ENCODE assay signal across 23 cellular contexts in the genomic region with DNA sequence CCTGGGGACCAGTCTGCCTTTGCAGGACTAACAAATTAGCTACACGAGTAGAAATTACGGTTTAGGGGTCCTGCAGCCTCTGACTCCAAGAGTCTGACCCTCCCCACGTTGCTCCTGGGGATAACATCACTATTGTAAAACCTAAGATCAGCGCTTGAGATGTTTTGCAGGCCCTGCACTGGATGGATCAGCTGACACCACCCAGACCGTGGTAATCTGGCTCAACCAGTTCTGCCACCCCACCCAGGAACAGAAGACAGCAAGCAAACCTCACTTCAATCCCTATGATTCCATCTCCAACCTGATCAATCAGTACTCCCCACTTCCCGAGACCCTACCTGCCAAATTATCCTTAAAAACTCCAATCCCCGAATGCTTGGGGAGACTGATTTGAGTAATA. TPM values are rescaled to one million over a fixed set of nuclear protein-coding genes. Genes with fewer than 3 reads are reported as not detected.
A peak's percentile ranks its signal among the peaks of the same experiment; 100 is the strongest.
DNase-seq lines count a peak whose midpoint lies in the region; ATAC-seq, FAIRE-seq and TF ChIP-seq lines count a peak whose summit lies in the region.
"Had no signal": no experiment of that assay in that cellular context is flagged by ENCODE, and none has a peak within 500 bp of the region (broad histone marks: within the 10 kb centered on the region; RNA-seq: fewer than 3 reads in every experiment).

No MANE protein-coding gene starts in this region.

- peaks cover 3% of the 10 kb centered on the region for H3K9me1 ChIP-seq in keratinocyte (ENCODE audit: control insufficient read depth, extremely low read depth, insufficient read depth, low read length)

- 17 to 50% (median 26%) methylated on average over 7 of the region's 7 CpGs for WGBS in small intestine, 3 donors

- H4K20me1 ChIP-seq in HCT116 (ENCODE audit: insufficient read depth) = no peaks in the 10 kb centered on the region
- no peaks in the 10 kb centered on the region for H4K20me1 ChIP-seq in keratinocyte (ENCODE audit: control insufficient read depth, extremely low read depth, insufficient read depth, low read length)

- peak; percentile 80 for FAIRE-seq in keratinocyte (lab: Jason Lieb, UNC)
- FAIRE-seq in small intestine (lab: Jason Lieb, UNC) = no peak
- FAIRE-seq: GM12892 had no signal

- H3K27ac Mint-ChIP-seq in activated T-cell treated with anti-CD3 and anti-CD28 coated beads, Interleukin-2, amount 50 U/mL, for 24 hours = no peak overlapping the region
- H3K27ac Mint-ChIP-seq: CD4-positive, alpha-beta memory T cell; nephron progenitor cell; T-helper 1 cell treated with Interleukin-12 subunit alpha and Interleukin-12 subunit beta and Interleukin-4 antibody, amounts not matched to agents 30 μg/mL and 1 μg/mL, for 36 hours had no signal

- TF ChIP-seq CTCF in HCT116 (IDR thresholded peaks at IDR 0.05 in 2 of 3, conservative IDR thresholded peaks at IDR 0.05 in 1 of 3; ENCODE audit: borderline replicate concordance in 1 of 3, insufficient read depth in 1 of 3, low read depth in 2 of 3, low read length in 2 of 3) (no peak), RWPE2 (IDR thresholded peaks at IDR 0.05; ENCODE audit: poor library complexity, severe bottlenecking) (no peak), keratinocyte (optimal IDR thresholded peaks at IDR 0.05 in 1 of 3, IDR thresholded peaks at IDR 0.05 in 1 of 3, conservative IDR thresholded peaks at IDR 0.05 in 1 of 3; ENCODE audit: extremely low read depth in 1 of 3, insufficient read depth in 2 of 3, low read length in 3 of 3) (no peak)

- H3K27me3 Mint-ChIP-seq in activated T-cell treated with anti-CD3 and anti-CD28 coated beads, Interleukin-2, amount 50 U/mL, for 24 hours = peaks cover 26% of the 10 kb centered on the region

- H3K4me3 ChIP-seq in HCT116 (replicated peaks in 1 of 2; ENCODE audit: low read depth in 1 of 2, low read length in 2 of 2) (no peak overlapping the region; a peak in 1 of 4 replicates), RWPE2 (ENCODE audit: severe bottlenecking) (no peak overlapping the region), keratinocyte (ENCODE audit: control insufficient read depth in 2 of 3, extremely low read depth in 1 of 3, insufficient read depth in 2 of 3, low read depth in 1 of 3, low read length in 3 of 3) (no peak overlapping the region), small intestine (ENCODE audit: low read depth in 1 of 2, low read length in 2 of 2) (no peak overlapping the region)
- H3K4me3 ChIP-seq: HAP-1, psoas muscle, SJSA1, tibial nerve had no signal

- H3K4me2 ChIP-seq in HCT116 (ENCODE audit: low read length) = peak overlapping the region; percentile 70
- peak overlapping the region; percentile 25 for H3K4me2 ChIP-seq in keratinocyte (ENCODE audit: control insufficient read depth, extremely low read depth, insufficient read depth, low read depth, low read length)

- H3K9me3 ChIP-seq in HCT116 (ENCODE audit: control insufficient read depth in 1 of 2, insufficient read depth in 1 of 2, low read depth in 1 of 2, low read length in 2 of 2) = 0 out of 4 replicates have a peak, but pooled peaks cover 0 to 4% of the 10 kb centered on the region in 2 experiments
- no peaks in the 10 kb centered on the region for H3K9me3 ChIP-seq in RWPE2 (ENCODE audit: severe bottlenecking)
- no peaks in the 10 kb centered on the region for H3K9me3 ChIP-seq in keratinocyte (ENCODE audit: control insufficient read depth, low read depth, low read length)
- H3K9me3 ChIP-seq in small intestine (ENCODE audit: control insufficient read depth, low read depth) = no peaks in the 10 kb centered on the region
- H3K9me3 ChIP-seq: HAP-1, SJSA1, tibial nerve had no signal

- H3K4me1 ChIP-seq in HCT116 (ENCODE audit: control insufficient read depth in 1 of 2, insufficient read depth in 2 of 2, low read length in 2 of 2) (peaks cover 36 to 49% of the 10 kb centered on the region in 2 experiments), RWPE2 (ENCODE audit: insufficient read depth, poor library complexity, severe bottlenecking) (peaks cover 26% of the 10 kb centered on the region), keratinocyte (ENCODE audit: control insufficient read depth, extremely low read depth, insufficient read depth, low read length) (peaks cover 25% of the 10 kb centered on the region), small intestine (ENCODE audit: control insufficient read depth in 2 of 2, insufficient read depth in 1 of 2, low read depth in 1 of 2, low read length in 1 of 2) (peaks cover 0 to 2% of the 10 kb centered on the region in 2 donors)
- H3K4me1 ChIP-seq: HAP-1, psoas muscle, tibial nerve had no signal

- dilution Hi-C loops in keratinocyte (cut with MboI; ENCODE audit: extremely low pct_ligation_motif_present, low sequenced_read_pairs) = no loop called here

- no peak for TF ChIP-seq RAD21 in HCT116 (IDR thresholded peaks at IDR 0.05; ENCODE audit: low read depth)

- H3K9me3 Mint-ChIP-seq in activated T-cell treated with anti-CD3 and anti-CD28 coated beads, Interleukin-2, amount 50 U/mL, for 24 hours = peaks cover 4% of the 10 kb centered on the region

- no peak overlapping the region for H3K27ac ChIP-seq in HCT116 (ENCODE audit: low read depth, low read length)
- H3K27ac ChIP-seq in RWPE2 (ENCODE audit: poor library complexity, severe bottlenecking) = peak overlapping the region; percentile 59
- H3K27ac ChIP-seq in keratinocyte (ENCODE audit: control insufficient read depth, insufficient read depth, low read length) = no peak overlapping the region
- H3K27ac ChIP-seq in small intestine (ENCODE audit: low read depth in 1 of 2, low read length in 1 of 2) = no peak overlapping the region
- H3K27ac ChIP-seq: psoas muscle, SJSA1, tibial nerve had no signal

- RAD21 ChIA-PET in HCT116 (lab: Charles Lee; ENCODE audit: low non-redundant PET in 1 of 2, low total read pairs in 2 of 2, uncharacterized antibody in 2 of 2, unreplicated experiment in 2 of 2) = interaction anchor here (0.6 to 1.7 kb wide), 5 partner anchors 43 to 128 kb away, joined by 3 to 6 read pairs (median 3); no protein-coding TSS in a partner anchor

- no peaks in the 10 kb centered on the region for H3K4me1 Mint-ChIP-seq in activated T-cell treated with anti-CD3 and anti-CD28 coated beads, Interleukin-2, amount 50 U/mL, for 24 hours (ENCODE audit: low read depth)
- H3K4me1 Mint-ChIP-seq: CD4-positive, alpha-beta memory T cell had no signal

- H2AFZ ChIP-seq in HCT116 (ENCODE audit: low read depth, low read length, poor library complexity, severe bottlenecking) (no peak overlapping the region), keratinocyte (ENCODE audit: control insufficient read depth, low read length) (no peak overlapping the region)

- TF ChIP-seq POLR2A in HCT116 (IDR thresholded peaks at IDR 0.05; ENCODE audit: borderline replicate concordance, extremely low read depth, insufficient read depth, insufficient read length) = no peak

- H3K4me3 Mint-ChIP-seq in activated T-cell treated with anti-CD3 and anti-CD28 coated beads, Interleukin-2, amount 50 U/mL, for 24 hours = no peak overlapping the region
- H3K4me3 Mint-ChIP-seq: CD4-positive, alpha-beta memory T cell; nephron progenitor cell; T-helper 1 cell treated with Interleukin-12 subunit alpha and Interleukin-12 subunit beta and Interleukin-4 antibody, amounts not matched to agents 30 μg/mL and 1 μg/mL, for 36 hours had no signal

- POLR2A ChIA-PET in HCT116 (lab: Charles Lee) = interaction anchor here (1.1 kb wide), 1 partner anchor 48 kb away, joined by 3 read pairs; no protein-coding TSS in a partner anchor

- no peaks in the 10 kb centered on the region; the same call in 1 of the 2 replicates for H3K27me3 ChIP-seq in HCT116 (ENCODE audit: insufficient read depth, low read length)
- no peaks in the 10 kb centered on the region for H3K27me3 ChIP-seq in RWPE2 (ENCODE audit: insufficient read depth, poor library complexity, severe bottlenecking)
- H3K27me3 ChIP-seq in keratinocyte (ENCODE audit: control insufficient read depth, extremely low read depth, insufficient read depth, low read length) = peaks cover under 1% of the 10 kb centered on the region
- no peaks in the 10 kb centered on the region for H3K27me3 ChIP-seq in small intestine (ENCODE audit: control insufficient read depth in 2 of 2, insufficient read depth in 2 of 2, low read length in 2 of 2)
- H3K27me3 ChIP-seq: SJSA1 had no signal

- intact Hi-C loops in HCT116 (cut with micrococcal nuclease) = loop anchor here (1.0 to 5.0 kb wide), 3 partner anchors 47 to 270 kb away; a partner anchor contains a TSS

- H3K9me2 ChIP-seq in HCT116 (ENCODE audit: insufficient read depth) = no peaks in the 10 kb centered on the region

- H3K79me2 ChIP-seq in HCT116 (ENCODE audit: insufficient read depth, low read length) (no peaks in the 10 kb centered on the region), keratinocyte (ENCODE audit: control insufficient read depth, insufficient read depth, low read length) (no peaks in the 10 kb centered on the region)

- ATAC-seq in HCT116 (no peak), RWPE2 (ENCODE audit: low read depth) (no peak), GM21367 (IDR thresholded peaks at IDR 0.05; ENCODE audit: unreplicated experiment) (no peak)
- ATAC-seq: psoas muscle had no signal

- H3K9ac ChIP-seq in HCT116 (ENCODE audit: low read length) (peak overlapping the region; percentile 5; the same call in 1 of the 2 replicates), keratinocyte (ENCODE audit: control insufficient read depth, extremely low read depth, insufficient read depth, low read length) (no peak overlapping the region)

- CTCF ChIA-PET in HCT116 (lab: Charles Lee) = no interaction called here

- no TSS peak for BruUV-seq in HCT116 (replicated peaks; lab: Mats Ljungman, UMichigan)

- H3K36me3 ChIP-seq in HCT116 (ENCODE audit: control insufficient read depth in 1 of 2, insufficient read depth in 2 of 2, low read length in 2 of 2) (no peaks in the 10 kb centered on the region), RWPE2 (ENCODE audit: low read depth) (no peaks in the 10 kb centered on the region), keratinocyte (ENCODE audit: control insufficient read depth in 2 of 2, extremely low read depth in 1 of 2, insufficient read depth in 2 of 2, low read length in 2 of 2) (no peaks in the 10 kb centered on the region), small intestine (ENCODE audit: control insufficient read depth in 2 of 2, insufficient read depth in 2 of 2, low read length in 2 of 2) (peaks cover 0 to 3% of the 10 kb centered on the region in 2 donors)
- H3K36me3 ChIP-seq: HAP-1, SJSA1, tibial nerve had no signal

- no peak for DNase-seq in HCT116 (ENCODE audit: low read depth, low spot score)
- no peak for DNase-seq in RWPE2 (ENCODE audit: low spot score)
- DNase-seq in keratinocyte (ENCODE audit: low read depth, low spot score) = no peak
- DNase-seq in small intestine = peak; percentile 63
- DNase-seq in activated T-cell treated with anti-CD3 and anti-CD28 coated beads, Interleukin-2, amount 50 U/mL, for 24 hours = no peak
- no peak for DNase-seq in COLO829 (ENCODE audit: low spot score)
- DNase-seq in NCI-H226 = no peak
- DNase-seq: activated naive CD4-positive, alpha-beta T cell treated with Interleukin-2 at 50 U/mL for 16 hours; amygdala; CD4-positive, alpha-beta memory T cell; central memory CD4-positive, alpha-beta T cell; DMS79 treated with DMSO at 0.1 percent for 48 hours; effector CD8-positive, alpha-beta T cell; nephron progenitor cell; psoas muscle; stimulated activated naive CD4-positive, alpha-beta T cell treated with Interleukin-2 at 50 U/mL for 16 hours had no signal

- no peaks in the 10 kb centered on the region for H3K36me3 Mint-ChIP-seq in activated T-cell treated with anti-CD3 and anti-CD28 coated beads, Interleukin-2, amount 50 U/mL, for 24 hours (ENCODE audit: low read depth)

RNA-seq across cellular contexts. Expression of a gene that starts 31.7 kb away (rescaled TPM):
- 12.6 TPM for total RNA-seq in HCT116 (2021; ENCODE audit: unreplicated experiment)
- 30.7 and 34.8 TPM in 2 replicates for polyA plus RNA-seq in HCT116 (2012)
- polyA plus RNA-seq in keratinocyte = 0.03 to 0.17 TPM (median 0.13 TPM) in 3 replicates
- polyA plus RNA-seq in keratinocyte (2011; ENCODE audit: low read depth) = 0.89 TPM
- polyA plus RNA-seq in keratinocyte (2011; cell fraction: cytosol; rRNA removed) = 0.08 TPM in 1 of 2 replicates, not detected in the other
- not detected in 2 replicates for polyA plus RNA-seq in keratinocyte (2011; cell fraction: nucleus; rRNA removed)
- 0.13 and 1.0 TPM in 2 replicates for polyA plus RNA-seq in keratinocyte (2012; ENCODE audit: low replicate concordance)
- polyA minus RNA-seq in keratinocyte = 0.40 TPM in 1 of 3 replicates, not detected in the others
- not detected for polyA minus RNA-seq in keratinocyte (2011; cell fraction: cytosol; rRNA and poly(A)+ RNA removed)
- not detected in 2 replicates for polyA minus RNA-seq in keratinocyte (2011; cell fraction: nucleus; rRNA and poly(A)+ RNA removed)
- 10 to 100 TPM; 15.6 to 73.4 (median 47.3) TPM for polyA plus RNA-seq in small intestine
- total RNA-seq: CD4-positive, alpha-beta memory T cell had no signal
- polyA plus RNA-seq: CD4-positive, alpha-beta memory T cell had no signal

RNA-seq across cellular contexts. Expression of a gene that starts 51.1 kb away (rescaled TPM):
- total RNA-seq in HCT116 (2021; ENCODE audit: unreplicated experiment) = not detected
- polyA plus RNA-seq in HCT116 (2012) = not detected in 2 replicates
- polyA plus RNA-seq in keratinocyte = not detected in 3 replicates
- not detected for polyA plus RNA-seq in keratinocyte (2011; ENCODE audit: low read depth)
- not detected in 2 replicates for polyA plus RNA-seq in keratinocyte (2011; cell fraction: cytosol; rRNA removed)
- not detected in 2 replicates for polyA plus RNA-seq in keratinocyte (2011; cell fraction: nucleus; rRNA removed)
- polyA plus RNA-seq in keratinocyte (2012; ENCODE audit: low replicate concordance) = 0.34 TPM in 1 of 2 replicates, not detected in the other
- polyA minus RNA-seq in keratinocyte = not detected in 3 replicates
- polyA minus RNA-seq in keratinocyte (2011; cell fraction: cytosol; rRNA and poly(A)+ RNA removed) = not detected
- polyA minus RNA-seq in keratinocyte (2011; cell fraction: nucleus; rRNA and poly(A)+ RNA removed) = not detected in 2 replicates
- polyA plus RNA-seq in small intestine = not detected
- total RNA-seq: CD4-positive, alpha-beta memory T cell; OCI-LY7; psoas muscle; SJSA1; tibial nerve had no signal
- polyA plus RNA-seq: CD4-positive, alpha-beta memory T cell; psoas muscle had no signal

Comparison
In these comparisons a context has a peak if more than half of its experiments do, and no peak if none do; other contexts are left out.
1. RNA of a gene that starts 31.7 kb away (polyA plus RNA-seq): 15.6 to 73.4 TPM in small intestine; 0.03 to 1.0 TPM in keratinocyte; every median in the first group is over 4 times any median in the second.